Comparison of ENCODE assay signal across 16 cellular contexts in the genomic region with DNA sequence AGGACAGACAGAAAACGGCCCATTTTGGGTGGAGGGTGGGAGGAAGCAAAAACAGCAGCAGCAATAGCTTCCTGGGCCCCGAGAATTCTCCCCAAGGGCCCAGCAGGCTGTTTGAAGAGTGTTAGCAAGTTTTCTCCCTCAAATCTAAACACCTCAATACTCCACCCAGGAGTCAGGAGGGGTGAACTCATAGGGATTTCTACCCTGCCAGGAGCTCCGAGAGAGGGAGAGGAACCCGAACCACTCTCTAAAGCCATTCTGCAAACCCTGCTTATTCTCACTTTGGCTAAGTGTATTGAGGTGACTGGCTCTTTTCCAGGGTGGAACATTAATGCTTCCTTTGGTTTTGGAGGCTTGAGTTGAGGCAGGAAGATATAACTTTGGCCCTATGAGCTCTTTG. TPM values are rescaled to one million over a fixed set of nuclear protein-coding genes. Genes with fewer than 3 reads are reported as not detected.
DNase-seq lines count a peak whose midpoint lies in the region; ATAC-seq, FAIRE-seq and TF ChIP-seq lines count a peak whose summit lies in the region.
"Had no signal": no experiment of that assay in that cellular context is flagged by ENCODE, and none has a peak within 500 bp of the region (broad histone marks: within the 10 kb centered on the region; RNA-seq: fewer than 3 reads in every experiment).

No MANE protein-coding gene starts in this region.

- TF ChIP-seq RAD21 in GM12878 (IDR thresholded peaks at IDR 0.05; ENCODE audit: insufficient read depth, low read depth, low read length) = no peak

- H3K4me1 ChIP-seq in Karpas-422 (ENCODE audit: low read length) = 0 out of 2 replicates have a peak, but pooled peaks cover 4% of the 10 kb centered on the region
- peaks cover 10% of the 10 kb centered on the region; the same call in 1 of the 2 replicates for H3K4me1 ChIP-seq in GM12878 (ENCODE audit: control insufficient read depth, insufficient read depth, low read length)
- H3K4me1 ChIP-seq in neural progenitor cell = no peaks in the 10 kb centered on the region
- no peaks in the 10 kb centered on the region for H3K4me1 ChIP-seq in heart left ventricle
- H3K4me1 ChIP-seq: A549 had no signal

- peaks cover 5% of the 10 kb centered on the region for H3K4me1 Mint-ChIP-seq in neural progenitor cell

- H3K27ac ChIP-seq in Karpas-422 (ENCODE audit: low read length) (no peak overlapping the region), GM12878 (ENCODE audit: control insufficient read depth, insufficient read depth) (no peak overlapping the region), neural progenitor cell (no peak overlapping the region), heart left ventricle (no peak overlapping the region)
- H3K27ac ChIP-seq: A549, BLaER1 had no signal

- H4K20me1 ChIP-seq in Karpas-422 (ENCODE audit: insufficient read depth, low read depth, low read length) (no peaks in the 10 kb centered on the region), GM12878 (ENCODE audit: control insufficient read depth, insufficient read depth) (no peaks in the 10 kb centered on the region), neural progenitor cell (ENCODE audit: low read depth) (no peaks in the 10 kb centered on the region)
- H4K20me1 ChIP-seq: BLaER1 had no signal

- H3K9ac ChIP-seq in Karpas-422 (ENCODE audit: low read length) (no peak overlapping the region), GM12878 (ENCODE audit: control insufficient read depth, insufficient read depth, low read length) (no peak overlapping the region), neural progenitor cell (no peak overlapping the region)
- H3K9ac ChIP-seq: BLaER1 had no signal

- in situ Hi-C loops in GM12878 (cut with MboI) = no loop called here

- H2AFZ ChIP-seq in Karpas-422 (ENCODE audit: low read length) (no peak overlapping the region), GM12878 (ENCODE audit: control insufficient read depth, low read depth, low read length) (no peak overlapping the region), neural progenitor cell (replicated peaks) (peak overlapping the region; percentile 17)

- SMC1A ChIA-PET in GM12878 (lab: Charles Lee; ENCODE audit: uncharacterized antibody, unreplicated experiment) = no interaction called here

- no peak for DNase-seq in Karpas-422
- DNase-seq in GM12878 (ENCODE audit: low read depth, low spot score) = no peak
- DNase-seq in neural progenitor cell (ENCODE audit: low spot score) = no peak
- no peak for DNase-seq in heart left ventricle
- no peak for DNase-seq in D721Med (ENCODE audit: insufficient read length, low spot score)
- DNase-seq: Calu3, DMS79, EL, H7, IMR-90 had no signal

- peaks cover 9% of the 10 kb centered on the region for H3K9me3 Mint-ChIP-seq in neural progenitor cell

- H3K27me3 ChIP-seq in Karpas-422 (ENCODE audit: low read length) (no peaks in the 10 kb centered on the region), GM12878 (replicated peaks in 1 of 2; ENCODE audit: control insufficient read depth in 2 of 2, insufficient read depth in 2 of 2, low read length in 1 of 2) (0 out of 4 replicates have a peak, but pooled peaks cover 0 to 3% of the 10 kb centered on the region in 2 experiments), neural progenitor cell (no peaks in the 10 kb centered on the region), heart left ventricle (peaks cover 0 to 7% (median 0%) of the 10 kb centered on the region in 9 donors)
- H3K27me3 ChIP-seq: BLaER1 had no signal

- ATAC-seq in GM18511 (IDR thresholded peaks at IDR 0.05; ENCODE audit: unreplicated experiment) = peak; percentile 8
- ATAC-seq in GM12878 = peak; percentile 20; the same call in 2 of the 3 replicates
- ATAC-seq in heart left ventricle = no peak
- no peak for ATAC-seq in HG03196 (IDR thresholded peaks at IDR 0.05; ENCODE audit: unreplicated experiment)
- ATAC-seq: A549, GM23338 had no signal

- no peak for FAIRE-seq in GM12878 (lab: Jason Lieb, UNC)
- FAIRE-seq in D721Med (lab: Jason Lieb, UNC) = no peak
- FAIRE-seq: A549, G401.6 had no signal

- BruUV-seq in GM12878 (replicated peaks; lab: Mats Ljungman, UMichigan) = no TSS peak

- RAD21 ChIA-PET in GM12878 (lab: Charles Lee; ENCODE audit: unreplicated experiment) = no interaction called here

- H3K79me2 ChIP-seq in Karpas-422 (ENCODE audit: low read length) (no peaks in the 10 kb centered on the region), GM12878 (ENCODE audit: control insufficient read depth, insufficient read depth, low read length) (no peaks in the 10 kb centered on the region), neural progenitor cell (ENCODE audit: low read depth) (no peaks in the 10 kb centered on the region)

- H3K9me2 ChIP-seq in Karpas-422 (replicated peaks; ENCODE audit: insufficient read depth, low read length) = no peaks in the 10 kb centered on the region

- H3K9me3 ChIP-seq in Karpas-422 (ENCODE audit: low read length) = no peaks in the 10 kb centered on the region
- H3K9me3 ChIP-seq in GM12878 (replicated peaks; ENCODE audit: control insufficient read depth, insufficient read depth, low read length) = no peaks in the 10 kb centered on the region; the same call in 2 of the 3 replicates
- no peaks in the 10 kb centered on the region for H3K9me3 ChIP-seq in neural progenitor cell (ENCODE audit: low read depth)
- H3K9me3 ChIP-seq in heart left ventricle = peaks cover 0 to 2% (median 0%) of the 10 kb centered on the region in 12 donors
- H3K9me3 ChIP-seq: A549 had no signal

- H3K4me2 ChIP-seq in Karpas-422 (ENCODE audit: low read depth, low read length, poor library complexity, severe bottlenecking) (peak overlapping the region; percentile 45), GM12878 (ENCODE audit: control insufficient read depth, insufficient read depth) (no peak overlapping the region), neural progenitor cell (no peak overlapping the region)
- H3K4me2 ChIP-seq: A549, BLaER1, GM23338 had no signal

- no peaks in the 10 kb centered on the region for H3K36me3 ChIP-seq in Karpas-422 (ENCODE audit: insufficient read depth, low read length)
- no peaks in the 10 kb centered on the region for H3K36me3 ChIP-seq in GM12878 (ENCODE audit: control insufficient read depth in 2 of 2, insufficient read depth in 2 of 2, low read length in 1 of 2)
- no peaks in the 10 kb centered on the region for H3K36me3 ChIP-seq in neural progenitor cell
- H3K36me3 ChIP-seq in heart left ventricle = no peaks in the 10 kb centered on the region
- H3K36me3 ChIP-seq: BLaER1 had no signal

- no peak overlapping the region for H3K4me3 Mint-ChIP-seq in neural progenitor cell
- H3K4me3 Mint-ChIP-seq: GM23338 had no signal

- no peak for TF ChIP-seq EP300 in GM12878 (IDR thresholded peaks at IDR 0.05; ENCODE audit: borderline replicate concordance in 1 of 2, control insufficient read depth in 1 of 2, low read depth in 2 of 2, low read length in 2 of 2)

- intact Hi-C loops in GM12878 (cut with micrococcal nuclease; ENCODE audit: unreplicated experiment) = no loop called here
- intact Hi-C loops in heart left ventricle (cut with DNase I) = no loop called here

- CTCF ChIA-PET in GM12878 (lab: Yijun Ruan, JAX) = interaction anchor here (1.0 to 1.6 kb wide), 5 partner anchors 24 to 56 kb away, joined by 3 to 6 read pairs (median 4); partner anchors contain the start of gene PPM1J

- TF ChIP-seq POLR2A in GM12878 (IDR thresholded peaks at IDR 0.05; ENCODE audit: low read depth, low read length) (no peak), heart left ventricle (IDR thresholded peaks at IDR 0.05) (no peak)

- TF ChIP-seq CTCF in GM12878 (IDR thresholded peaks at IDR 0.05 in 2 of 3, conservative IDR thresholded peaks at IDR 0.05 in 1 of 3; ENCODE audit: control insufficient read depth in 2 of 3, extremely low read depth in 1 of 3, insufficient read depth in 1 of 3, low read depth in 3 of 3, low read length in 3 of 3) = no peak
- TF ChIP-seq CTCF in neural progenitor cell (IDR thresholded peaks at IDR 0.05) = no peak
- TF ChIP-seq CTCF in heart left ventricle (IDR thresholded peaks at IDR 0.05) = no peak
- TF ChIP-seq CTCF in D721Med (IDR thresholded peaks at IDR 0.05; ENCODE audit: insufficient read depth, missing control alignments) = no peak

- 0% methylated on average over 4 of the region's 4 CpGs for WGBS in GM12878 (ENCODE audit: insufficient coverage, insufficient replicate concordance, low lambda C conversion rate, missing lambda C conversion rate)
- WGBS in heart left ventricle, 4 donors = 27 to 59% (median 45%) methylated on average over 3 to 4 of the region's 4 CpGs

- H3K27ac Mint-ChIP-seq in neural progenitor cell = no peak overlapping the region
- H3K27ac Mint-ChIP-seq: GM23338 had no signal

- no peaks in the 10 kb centered on the region for H3F3A ChIP-seq in neural progenitor cell (ENCODE audit: low read depth)

- peaks cover 4% of the 10 kb centered on the region for H3K27me3 Mint-ChIP-seq in neural progenitor cell (ENCODE audit: insufficient read depth, low read depth)

- no peak overlapping the region for H3K4me3 ChIP-seq in Karpas-422 (ENCODE audit: low read length)
- H3K4me3 ChIP-seq in GM12878 = no peak overlapping the region
- H3K4me3 ChIP-seq in neural progenitor cell = no peak overlapping the region
- H3K4me3 ChIP-seq in heart left ventricle = no peak overlapping the region
- H3K4me3 ChIP-seq: A549, BLaER1, GM23338 had no signal

- POLR2A ChIA-PET in GM12878 (lab: Charles Lee) = interaction anchor here (0.6 kb wide), 1 partner anchor 26 kb away, joined by 3 read pairs; no protein-coding TSS in a partner anchor

- H3K36me3 Mint-ChIP-seq in neural progenitor cell = peaks cover 3% of the 10 kb centered on the region

RNA-seq across cellular contexts. Expression of gene PPM1J, which starts 55.6 kb away (rescaled TPM):
- not detected in 2 replicates for total RNA-seq in Karpas-422 (2014; rRNA removed; shearing (Covaris generic); ENCODE audit: low replicate concordance)
- total RNA-seq in GM12878 (2013; cell fraction: nucleolus; rRNA removed) = 0.56 and 0.69 TPM in 2 replicates
- 0.76 and 1.4 TPM in 2 replicates for total RNA-seq in GM12878 (2014; rRNA removed)
- 0.32 and 0.45 TPM in 2 replicates for total RNA-seq in GM12878 (2014; rRNA removed; fragmentation: Illumina TruSeq; extraction: Trizol)
- total RNA-seq in GM12878 (2021) = 0.59 and 1.5 TPM in 2 replicates
- 0.47 TPM for polyA plus RNA-seq in GM12878 (2011; ENCODE audit: low read depth)
- 0.88 and 1.6 TPM in 2 replicates for polyA plus RNA-seq in GM12878 (2011; rRNA removed)
- 2.2 and 2.3 TPM in 2 replicates for polyA plus RNA-seq in GM12878 (2011; cell fraction: cytosol; rRNA removed)
- 5.5 and 7.0 TPM in 2 replicates for polyA plus RNA-seq in GM12878 (2011; cell fraction: nucleus; rRNA removed)
- polyA plus RNA-seq in GM12878 (2012) = 0.72 and 0.80 TPM in 2 replicates
- 0.19 and 0.71 TPM in 2 replicates for polyA plus RNA-seq in GM12878 (2014; fragmentation: Illumina TruSeq; extraction: Trizol)
- under 1 TPM in 1 of 2 experiments, not detected in 1; 0.07 TPM for polyA plus RNA-seq in GM12878 (2014; fragmentation: Nextera tagmentation; extraction: Ambion mirVana)
- polyA plus RNA-seq in GM12878 (2014; rRNA removed) = 1.3 and 1.8 TPM in 2 replicates
- polyA plus RNA-seq in GM12878 (2016; fragmentation: Nextera tagmentation; extraction: Ambion mirVana) = under 1 TPM; 0.25 to 0.34 TPM
- polyA minus RNA-seq in GM12878 (2011; rRNA and poly(A)+ RNA removed) = 1.1 and 1.2 TPM in 2 replicates
- polyA minus RNA-seq in GM12878 (2011; cell fraction: cytosol; rRNA and poly(A)+ RNA removed) = 0.94 TPM in 1 of 2 replicates, not detected in the other
- 0.85 and 1.1 TPM in 2 replicates for polyA minus RNA-seq in GM12878 (2011; cell fraction: nucleus; rRNA and poly(A)+ RNA removed)
- 1.8 and 2.7 TPM in 2 replicates for total RNA-seq in neural progenitor cell (ENCODE audit: low replicate concordance)
- 10 to 100 TPM in 3 of 9 donors, 1 to 10 TPM in 6; 4.2 to 11.5 (median 8.3) TPM for total RNA-seq in heart left ventricle
- 1 to 10 TPM; 1.8 to 6.9 TPM for polyA plus RNA-seq in heart left ventricle

Comparison
In these comparisons a context has a peak if more than half of its experiments do, and no peak if none do; other contexts are left out.
1. ATAC-seq: peak in GM18511 (single experiment) and GM12878 (single experiment); none in heart left ventricle (0 of 4) and HG03196 (single experiment).